1 cellular context compared by ENCODE assay signal in the genomic region with DNA sequence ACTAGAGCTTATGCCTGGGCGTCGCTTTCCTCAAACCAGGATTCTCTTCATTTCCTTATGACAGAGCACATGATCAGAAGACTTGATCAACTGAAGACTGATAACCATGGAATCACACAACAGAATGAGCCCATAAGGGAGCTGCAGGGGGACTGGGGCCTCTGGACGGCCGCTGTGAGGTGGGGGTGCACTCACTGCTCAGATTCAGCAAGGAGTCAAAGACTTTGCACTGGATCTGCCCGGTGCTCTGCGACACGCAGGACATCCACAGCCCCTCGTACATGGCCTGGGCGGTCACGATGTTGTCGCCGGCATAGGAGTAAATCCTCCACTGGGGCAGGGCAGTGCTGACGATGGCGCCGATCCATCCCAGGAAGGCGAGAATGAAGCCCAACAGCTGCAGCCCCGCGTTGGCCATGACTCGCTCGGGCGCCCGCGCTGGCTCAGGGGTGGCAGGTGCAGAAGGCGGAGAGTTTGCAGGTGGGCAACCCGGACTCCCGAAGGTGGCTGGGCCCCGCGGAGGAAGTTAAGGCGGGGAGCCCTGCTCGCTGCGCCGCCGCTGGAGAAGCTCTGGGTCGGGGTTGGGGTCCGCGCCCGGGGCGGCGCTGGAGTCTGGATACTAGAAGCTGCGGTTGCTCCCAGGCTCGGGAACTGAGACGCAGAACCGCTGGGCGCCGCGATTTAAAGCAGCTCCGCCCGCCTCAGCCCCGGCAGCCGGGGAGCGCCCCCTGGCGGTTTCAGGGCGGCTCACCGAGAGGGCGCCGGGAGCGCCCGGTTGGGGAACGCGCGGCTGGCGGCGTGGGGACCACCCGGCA.
TF ChIP-seq lines count a peak whose summit lies in the region.

A gene with protein sequence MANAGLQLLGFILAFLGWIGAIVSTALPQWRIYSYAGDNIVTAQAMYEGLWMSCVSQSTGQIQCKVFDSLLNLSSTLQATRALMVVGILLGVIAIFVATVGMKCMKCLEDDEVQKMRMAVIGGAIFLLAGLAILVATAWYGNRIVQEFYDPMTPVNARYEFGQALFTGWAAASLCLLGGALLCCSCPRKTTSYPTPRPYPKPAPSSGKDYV (minus strand): TSS at position 658 of the 815 bp plus-strand sequence. CDS start 240 bp downstream, at position 418.

TF ChIP-seq in WTC11, 78 proteins besides CTCF, POLR2A, EP300 and RAD21 (continued from another document):
- TF ChIP-seq, protein P1, sequence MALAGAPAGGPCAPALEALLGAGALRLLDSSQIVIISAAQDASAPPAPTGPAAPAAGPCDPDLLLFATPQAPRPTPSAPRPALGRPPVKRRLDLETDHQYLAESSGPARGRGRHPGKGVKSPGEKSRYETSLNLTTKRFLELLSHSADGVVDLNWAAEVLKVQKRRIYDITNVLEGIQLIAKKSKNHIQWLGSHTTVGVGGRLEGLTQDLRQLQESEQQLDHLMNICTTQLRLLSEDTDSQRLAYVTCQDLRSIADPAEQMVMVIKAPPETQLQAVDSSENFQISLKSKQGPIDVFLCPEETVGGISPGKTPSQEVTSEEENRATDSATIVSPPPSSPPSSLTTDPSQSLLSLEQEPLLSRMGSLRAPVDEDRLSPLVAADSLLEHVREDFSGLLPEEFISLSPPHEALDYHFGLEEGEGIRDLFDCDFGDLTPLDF (CRISPR knock-in tag; IDR thresholded peaks at IDR 0.05) = no peak
- TF ChIP-seq, protein P2, sequence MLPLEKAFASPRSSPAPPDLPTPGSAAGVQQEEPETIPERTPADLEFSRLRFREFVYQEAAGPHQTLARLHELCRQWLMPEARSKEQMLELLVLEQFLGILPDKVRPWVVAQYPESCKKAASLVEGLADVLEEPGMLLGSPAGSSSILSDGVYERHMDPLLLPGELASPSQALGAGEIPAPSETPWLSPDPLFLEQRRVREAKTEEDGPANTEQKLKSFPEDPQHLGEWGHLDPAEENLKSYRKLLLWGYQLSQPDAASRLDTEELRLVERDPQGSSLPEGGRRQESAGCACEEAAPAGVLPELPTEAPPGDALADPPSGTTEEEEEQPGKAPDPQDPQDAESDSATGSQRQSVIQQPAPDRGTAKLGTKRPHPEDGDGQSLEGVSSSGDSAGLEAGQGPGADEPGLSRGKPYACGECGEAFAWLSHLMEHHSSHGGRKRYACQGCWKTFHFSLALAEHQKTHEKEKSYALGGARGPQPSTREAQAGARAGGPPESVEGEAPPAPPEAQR (CRISPR knock-in tag; IDR thresholded peaks at IDR 0.05) = no peak
